8 cellular contexts compared by ENCODE assay signal in the genomic region with DNA sequence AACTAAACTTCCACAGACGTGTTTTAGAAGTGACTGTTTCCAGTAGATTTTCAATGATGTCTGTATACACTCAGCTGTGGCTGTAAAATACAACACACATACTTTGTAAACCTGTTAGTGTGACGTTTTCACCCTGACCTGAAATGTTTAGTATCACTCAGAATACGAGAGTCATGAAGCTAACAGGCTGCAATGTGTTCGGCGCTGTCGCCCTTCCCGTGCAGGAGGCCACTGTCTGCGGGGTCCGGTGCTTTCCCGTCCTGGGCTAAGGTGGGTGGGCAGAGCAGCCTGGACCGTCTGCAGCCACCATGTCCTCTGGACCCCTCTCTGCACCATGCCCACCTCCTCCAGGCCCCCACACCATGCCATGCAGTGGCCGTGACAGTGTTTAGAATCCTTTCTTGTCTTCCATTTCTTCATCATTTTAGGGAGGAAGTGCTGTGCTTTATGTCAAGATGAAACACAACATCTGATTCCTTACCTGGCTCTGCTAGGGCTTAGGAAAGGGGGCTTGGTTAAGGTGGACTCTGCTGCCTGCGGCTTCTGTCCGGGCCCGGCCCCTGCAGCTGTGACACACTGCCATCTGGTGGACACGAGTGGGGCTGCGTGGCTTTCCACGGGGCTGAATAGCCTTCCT. TPM values are rescaled to one million over a fixed set of nuclear protein-coding genes. Genes with fewer than 3 reads are reported as not detected.
DNase-seq lines count a peak whose midpoint lies in the region; ATAC-seq and TF ChIP-seq lines count a peak whose summit lies in the region.

No MANE protein-coding gene starts in this region.

- no peak overlapping the region for H4K5ac ChIP-seq in mesendoderm (ENCODE audit: low read length)

- no peaks in the 10 kb centered on the region for H4K20me1 ChIP-seq in GM23248 (ENCODE audit: insufficient read depth)

- H3K36me3 ChIP-seq in GM23248 (ENCODE audit: low read depth) = peaks cover 16% of the 10 kb centered on the region
- H3K36me3 ChIP-seq in mesendoderm (ENCODE audit: control insufficient read depth, insufficient read depth, low read length) = peaks cover 1% of the 10 kb centered on the region

- H3K4me3 ChIP-seq in GM23248 (no peak overlapping the region), mesendoderm (ENCODE audit: low read length) (no peak overlapping the region)

- no peak overlapping the region for H2BK120ac ChIP-seq in mesendoderm (ENCODE audit: low read depth, low read length)

- H3K79me2 ChIP-seq in GM23248 (ENCODE audit: insufficient read depth) (peaks cover 88% of the 10 kb centered on the region), mesendoderm (ENCODE audit: control insufficient read depth, insufficient read depth, low read length) (peaks cover 6% of the 10 kb centered on the region)

- peaks cover 12% of the 10 kb centered on the region for H3K4me1 ChIP-seq in GM23248 (ENCODE audit: insufficient read depth)
- no peaks in the 10 kb centered on the region for H3K4me1 ChIP-seq in mesendoderm (ENCODE audit: control insufficient read depth, low read depth, low read length)

- POLR2A ChIA-PET in CD4-positive, alpha-beta T cell (lab: Charles Lee) = interaction anchor here (0.6 to 2.1 kb wide), 4 partner anchors 28 to 232 kb away, joined by 4 to 23 read pairs (median 5); no protein-coding TSS in a partner anchor

- CTCF ChIA-PET in CD4-positive, alpha-beta T cell (lab: Charles Lee) = interaction anchor here (0.6 to 6.7 kb wide), 30 partner anchors 10 to 323 kb away, joined by 3 to 101 read pairs (median 4); no protein-coding TSS in a partner anchor

- in situ Hi-C loops in GM23248 (cut with MboI) = loop anchor here (10.0 kb wide), 2 partner anchors 70 to 160 kb away; no protein-coding TSS in a partner anchor

- peak; percentile 98 for TF ChIP-seq CTCF in CD4-positive, alpha-beta T cell (IDR thresholded peaks at IDR 0.05)

- no peak overlapping the region for H4K8ac ChIP-seq in mesendoderm (ENCODE audit: low read depth, low read length)

- DNase-seq in CD4-positive, alpha-beta T cell = peak; percentile 58 to 87 (median 76)
- peak; percentile 72 for DNase-seq in GM23248
- peak; percentile 47 for DNase-seq in NCI-H510A treated with DMSO at 0.1 percent for 48 hours (lab: John Stamatoyannopoulos, UW)
- DNase-seq in activated CD8-positive, alpha-beta memory T cell treated with anti-CD3 and anti-CD28 coated beads for 24 hours = peak; percentile 94
- peak; percentile 75 for DNase-seq in effector CD4-positive, alpha-beta T cell
- peak; percentile 69 for DNase-seq in mesendoderm
- DNase-seq in stimulated activated CD8-positive, alpha-beta memory T cell treated with anti-CD3 and anti-CD28 coated beads, Interleukin-2, amount 100 ng/mL, for 1 hour (ENCODE audit: low read depth in 2 of 2) = peak; percentile 61

- no peaks in the 10 kb centered on the region for H3K27me3 ChIP-seq in CD4-positive, alpha-beta T cell (ENCODE audit: control insufficient read depth, insufficient read depth, low read length)
- H3K27me3 ChIP-seq in GM23248 (replicated peaks; ENCODE audit: insufficient read depth) = no peaks in the 10 kb centered on the region
- no peaks in the 10 kb centered on the region for H3K27me3 ChIP-seq in mesendoderm (ENCODE audit: insufficient read depth, low read length, poor library complexity)

- H3K9me3 ChIP-seq in CD4-positive, alpha-beta T cell (ENCODE audit: control insufficient read depth, low read length) = no peaks in the 10 kb centered on the region
- no peaks in the 10 kb centered on the region for H3K9me3 ChIP-seq in GM23248 (ENCODE audit: low read depth)

- H3K9ac ChIP-seq in GM23248 (peak overlapping the region; percentile 17; the same call in 1 of the 2 replicates), mesendoderm (ENCODE audit: low read length) (peak overlapping the region; percentile 19)

- H3K36me3 Mint-ChIP-seq in CD4-positive, alpha-beta T cell (ENCODE audit: low read depth) = peaks cover 78% of the 10 kb centered on the region

- intact Hi-C loops in CD4-positive, alpha-beta T cell (cut with DNase I, micrococcal nuclease) = loop anchor here (1.0 to 2.0 kb wide), 6 partner anchors 42 to 590 kb away; no protein-coding TSS in a partner anchor

- peak overlapping the region; percentile 69 for H3K56ac ChIP-seq in mesendoderm (ENCODE audit: low read length)

- peaks cover 17% of the 10 kb centered on the region for H3F3A ChIP-seq in GM23248 (ENCODE audit: insufficient read depth)

- no peaks in the 10 kb centered on the region for H3K9me2 ChIP-seq in GM23248 (ENCODE audit: insufficient read depth)

- peak; percentile 75 for ATAC-seq in CD4-positive, alpha-beta T cell (ENCODE audit: poor library complexity)
- no peak for ATAC-seq in HG03460 (IDR thresholded peaks at IDR 0.05; ENCODE audit: unreplicated experiment)

- peaks cover 50% of the 10 kb centered on the region for H3K4me1 Mint-ChIP-seq in CD4-positive, alpha-beta T cell (ENCODE audit: low read depth)

- peaks cover 31% of the 10 kb centered on the region for H3K79me1 ChIP-seq in mesendoderm (ENCODE audit: low read length)

- H2BK15ac ChIP-seq in mesendoderm (replicated peaks; ENCODE audit: low read depth) = no peak overlapping the region

- H3K23ac ChIP-seq in mesendoderm (ENCODE audit: low read length) = no peak overlapping the region

- H3K4me2 ChIP-seq in GM23248 (ENCODE audit: unreplicated experiment) (no peak overlapping the region), mesendoderm (ENCODE audit: low read length) (no peak overlapping the region)

- no peak overlapping the region for H2BK5ac ChIP-seq in mesendoderm (ENCODE audit: low read length)

- peak overlapping the region; percentile 78 for H3K27ac Mint-ChIP-seq in CD4-positive, alpha-beta T cell

- WGBS in GM23248 (ENCODE audit: low coverage in 1 of 2, low lambda C conversion rate in 2 of 2, missing lambda C conversion rate in 2 of 2), 2 experiments = 49 to 52% methylated on average over 18 of the region's 18 CpGs
- WGBS in mesendoderm (ENCODE audit: extremely low coverage, insufficient coverage, low lambda C conversion rate) = no CpG with 5 or more reads among the region's 18 CpGs

- H2AK5ac ChIP-seq in mesendoderm (ENCODE audit: low read length) = no peak overlapping the region

- H3K4ac ChIP-seq in mesendoderm (ENCODE audit: low read depth, low read length) = no peak overlapping the region

- no peak overlapping the region for H3K27ac ChIP-seq in CD4-positive, alpha-beta T cell (ENCODE audit: low read depth, low read length)
- H3K27ac ChIP-seq in GM23248 = 0 out of 2 replicates have a peak overlapping the region, but pooled peaks have one; percentile 26
- no peak overlapping the region for H3K27ac ChIP-seq in mesendoderm (ENCODE audit: low read depth, low read length)

- peak overlapping the region; percentile 43 for H3K4me3 Mint-ChIP-seq in CD4-positive, alpha-beta T cell

- H3K18ac ChIP-seq in mesendoderm (ENCODE audit: low read length) = no peak overlapping the region

- no peaks in the 10 kb centered on the region for H3K27me3 Mint-ChIP-seq in CD4-positive, alpha-beta T cell

- H3K9me3 Mint-ChIP-seq in CD4-positive, alpha-beta T cell = no peaks in the 10 kb centered on the region

- H2AFZ ChIP-seq in GM23248 = no peak overlapping the region

RNA-seq across cellular contexts. Expression of gene RBM44, which starts 53.8 kb away (rescaled TPM):
- 1 to 10 TPM; 2.8 to 2.9 TPM for total RNA-seq in CD4-positive, alpha-beta T cell
- 0.11 and 2.8 TPM in 2 replicates for total RNA-seq in GM23248 (2014; rRNA removed; shearing (Covaris generic))
- not detected in 2 replicates for polyA plus RNA-seq in GM23248 (2016; fragmentation: Nextera tagmentation; extraction: Ambion mirVana)
- polyA plus RNA-seq in mesendoderm (2013, experiment 1 of 2) = 0.11 TPM
- polyA plus RNA-seq in mesendoderm (2013, experiment 2 of 2) = 0.11 TPM
